In the genomic region with DNA sequence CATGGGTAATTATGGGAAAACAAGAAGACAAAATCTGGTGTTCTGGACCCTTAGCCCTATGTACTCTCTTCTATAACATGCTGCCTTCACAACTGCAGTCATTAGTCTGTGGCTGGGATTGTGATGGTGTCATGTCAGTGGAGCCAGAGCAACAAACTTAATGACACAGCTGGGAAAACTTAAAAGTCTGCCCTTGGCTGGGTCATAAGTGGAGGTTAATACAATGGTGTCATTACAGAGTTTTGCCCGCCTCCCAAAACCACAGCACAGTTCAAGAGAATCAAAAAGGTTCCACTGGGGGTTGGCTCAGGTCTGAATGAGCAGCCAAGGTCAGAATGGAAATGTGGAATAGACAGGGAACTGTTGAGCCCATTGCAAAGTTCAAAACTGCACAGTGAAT, we compare ENCODE assay signal across 14 cellular contexts.
DNase-seq lines count a peak whose midpoint lies in the region; ATAC-seq and TF ChIP-seq lines count a peak whose summit lies in the region.
"Had no signal": no experiment of that assay in that cellular context is flagged by ENCODE, and none has a peak within 500 bp of the region (broad histone marks: within the 10 kb centered on the region; RNA-seq: fewer than 3 reads in every experiment).

No MANE protein-coding gene starts in this region.

- peak; percentile 11 for DNase-seq in NCI-H2227 (lab: John Stamatoyannopoulos, UW; ENCODE audit: unreplicated experiment)
- DNase-seq in NCI-H2227 treated with DMSO at 0.1 percent for 48 hours (lab: John Stamatoyannopoulos, UW): no peak
- DNase-seq in nephron progenitor cell: no peak
- no peak for DNase-seq in sciatic nerve (ENCODE audit: low spot score)
- no peak for DNase-seq in NCI-H1417 (lab: John Stamatoyannopoulos, UW)
- DNase-seq in activated T-cell treated with anti-CD3 and anti-CD28 coated beads for 4 hours: no peak
- DNase-seq: Caco-2; CD4-positive, CD25-positive, alpha-beta regulatory T cell; CD8-positive, alpha-beta T cell; DMS153; DND-41; GOT3; HFFc6 had no signal

- peak; percentile 53 for ATAC-seq in sciatic nerve
- ATAC-seq: CD8-positive, alpha-beta T cell had no signal

- TF ChIP-seq CTCF in nephron progenitor cell (IDR thresholded peaks at IDR 0.05): no peak

- H3K36me3 Mint-ChIP-seq in nephron progenitor cell (ENCODE audit: low read depth): peaks cover 3% of the 10 kb centered on the region
- H3K36me3 Mint-ChIP-seq: CD4-positive, CD25-positive, alpha-beta regulatory T cell; CD8-positive, alpha-beta T cell had no signal

- intact Hi-C loops in sciatic nerve (cut with DNase I): no loop called here

- no peaks in the 10 kb centered on the region for H3K9me3 Mint-ChIP-seq in nephron progenitor cell

- peaks cover 4% of the 10 kb centered on the region for H3K27me3 Mint-ChIP-seq in nephron progenitor cell (ENCODE audit: low read depth, poor library complexity)
- H3K27me3 Mint-ChIP-seq: B cell; CD4-positive, CD25-positive, alpha-beta regulatory T cell had no signal

- no peak overlapping the region for H3K4me3 Mint-ChIP-seq in nephron progenitor cell
- H3K4me3 Mint-ChIP-seq: B cell; CD4-positive, CD25-positive, alpha-beta regulatory T cell; CD8-positive, alpha-beta T cell; HFFc6 had no signal

- peak overlapping the region; percentile 27 for H3K27ac Mint-ChIP-seq in nephron progenitor cell
- H3K27ac Mint-ChIP-seq: B cell; CD4-positive, CD25-positive, alpha-beta regulatory T cell; CD8-positive, alpha-beta T cell; HFFc6 had no signal

- peaks cover 33% of the 10 kb centered on the region for H3K4me1 Mint-ChIP-seq in nephron progenitor cell
- H3K4me1 Mint-ChIP-seq: B cell; CD4-positive, CD25-positive, alpha-beta regulatory T cell had no signal
